8 cellular contexts compared by ENCODE assay signal in genomic region chr20:34955232-34956040, GRCh38. TPM values are rescaled to one million over a fixed set of nuclear protein-coding genes. Genes with fewer than 3 reads are reported as not detected.
A peak's percentile ranks its signal among the peaks of the same experiment; 100 is the strongest.
DNase-seq lines count a peak whose midpoint lies in the region; ATAC-seq and TF ChIP-seq lines count a peak whose summit lies in the region.

Gene GSS, minus strand, starts transcription at chr20:34955806. Its CDS starts 3,954 bp downstream, at chr20:34951852.
Gene MYH7B, plus strand, starts transcription at chr20:34955868. Its CDS starts 22,138 bp downstream, at chr20:34978006.

- DNase-seq in Caco-2 (peak; percentile 100), HT1080 (ENCODE audit: low read depth) (peak; percentile 96), memory B cell (ENCODE audit: low spot score in 2 of 2) (peak; percentile 95 to 98)
- DNase-seq in NK-92 treated with Interleukin-12 subunit alpha and Interleukin-12 subunit beta, amount 100 ng/mL, for 24 hours (lab: John Stamatoyannopoulos, UW) = peak; percentile 95
- DNase-seq in activated CD8-positive, alpha-beta memory T cell treated with anti-CD3 and anti-CD28 coated beads for 48 hours (ENCODE audit: low read depth in 2 of 3, low spot score in 2 of 3) = peak; percentile 96 to 99 (median 97)
- DNase-seq in effector memory CD8-positive, alpha-beta T cell = peak; percentile 98
- DNase-seq in stimulated activated CD8-positive, alpha-beta memory T cell treated with anti-CD3 and anti-CD28 coated beads, Interleukin-12 subunit alpha, Interleukin-12 subunit beta, amount 100 ng/mL, for 1 hour (ENCODE audit: low read depth) = peak; percentile 96

- ATAC-seq in GM21360 (IDR thresholded peaks at IDR 0.05; ENCODE audit: unreplicated experiment) (peak; percentile 84), memory B cell (ENCODE audit: low read depth) (peak; percentile 92)
- peak; percentile 91 for ATAC-seq in effector memory CD8-positive, alpha-beta T cell (replicated peaks)

- H3K36me3 Mint-ChIP-seq in Caco-2 (ENCODE audit: insufficient read depth, unreplicated experiment) (peaks cover 16% of the 10 kb centered on the region), memory B cell (no peaks in the 10 kb centered on the region)
- peaks cover 4% of the 10 kb centered on the region for H3K36me3 Mint-ChIP-seq in effector memory CD8-positive, alpha-beta T cell (ENCODE audit: insufficient read depth)

- H3K4me3 ChIP-seq in Caco-2 (ENCODE audit: low read depth, low read length) = peak within 1 kb of the TSS; percentile 57

- peak; percentile 64 to 83 for TF ChIP-seq CTCF in Caco-2 (IDR thresholded peaks at IDR 0.05; ENCODE audit: insufficient read depth in 1 of 2, low read depth in 1 of 2, low read length in 1 of 2, severe bottlenecking in 1 of 2, unreplicated experiment in 1 of 2)

- no peaks in the 10 kb centered on the region for H3K9me3 Mint-ChIP-seq in Caco-2 (ENCODE audit: unreplicated experiment)
- H3K9me3 Mint-ChIP-seq in effector memory CD8-positive, alpha-beta T cell = no peaks in the 10 kb centered on the region
- no peaks in the 10 kb centered on the region for H3K9me3 Mint-ChIP-seq in memory B cell

- POLR2A ChIA-PET in Caco-2 (lab: Charles Lee) = interaction anchor here (0.5 to 2.8 kb wide), 21 partner anchors 12 to 999 kb away, joined by 3 to 86 read pairs (median 4); partner anchors contain the start of genes ACSS2, CEP250, GGT7 and NCOA6

- CTCF ChIA-PET in Caco-2 (lab: Charles Lee) = interaction anchor here (0.6 to 4.2 kb wide), 33 partner anchors 9 to 765 kb away, joined by 3 to 331 read pairs (median 4); partner anchors contain the start of genes ACSS2, GGT7, NCOA6 and TP53INP2

- H3K27me3 Mint-ChIP-seq in Caco-2 (ENCODE audit: insufficient read depth, unreplicated experiment) (no peaks in the 10 kb centered on the region), memory B cell (no peaks in the 10 kb centered on the region)
- H3K27me3 Mint-ChIP-seq in effector memory CD8-positive, alpha-beta T cell = no peaks in the 10 kb centered on the region

- no peaks in the 10 kb centered on the region for H3K9me3 ChIP-seq in Caco-2

- H3K4me1 Mint-ChIP-seq in Caco-2 (ENCODE audit: low read depth, unreplicated experiment) = peaks cover 25% of the 10 kb centered on the region
- H3K4me1 Mint-ChIP-seq in effector memory CD8-positive, alpha-beta T cell (ENCODE audit: low read depth in 2 of 2) = peaks cover 19 to 20% of the 10 kb centered on the region in 2 donors
- peaks cover 21% of the 10 kb centered on the region for H3K4me1 Mint-ChIP-seq in memory B cell

- peak within 1 kb of the TSS; percentile 96 for H3K27ac Mint-ChIP-seq in Caco-2 (ENCODE audit: unreplicated experiment)
- peak within 1 kb of the TSS; percentile 93 to 98 for H3K27ac Mint-ChIP-seq in effector memory CD8-positive, alpha-beta T cell
- H3K27ac Mint-ChIP-seq in memory B cell = peak within 1 kb of the TSS; percentile 90

- intact Hi-C loops in Caco-2 (cut with micrococcal nuclease; ENCODE audit: unreplicated experiment) = loop anchor here (1.0 to 10.0 kb wide), 4 partner anchors 79 to 249 kb away; partner anchors contain the start of genes ACSS2 and TRPC4AP

- H3K4me3 Mint-ChIP-seq in Caco-2 (ENCODE audit: unreplicated experiment) (peak within 1 kb of the TSS; percentile 90), memory B cell (peak within 1 kb of the TSS; percentile 95)
- H3K4me3 Mint-ChIP-seq in effector memory CD8-positive, alpha-beta T cell = peak within 1 kb of the TSS; percentile 94 to 99

- BruUV-seq in Caco-2 (replicated peaks; lab: Mats Ljungman, UMichigan) = TSS peak; percentile 82

- H3K4me1 ChIP-seq in Caco-2 = peaks cover 5% of the 10 kb centered on the region

- H3K27me3 ChIP-seq in Caco-2 (replicated peaks; ENCODE audit: control insufficient read depth, insufficient read depth, low read length) = no peaks in the 10 kb centered on the region

- H3K36me3 ChIP-seq in Caco-2 (ENCODE audit: control insufficient read depth, insufficient read depth, low read length) = no peaks in the 10 kb centered on the region

RNA-seq across cellular contexts. Expression of gene GSS, which starts in this region (rescaled TPM):
- 138 TPM in 2 replicates for total RNA-seq in Caco-2 (2022)
- 91.8 and 95.1 TPM in 2 replicates for total RNA-seq in HT1080 (2014; rRNA removed; shearing (Covaris generic))
- polyA plus RNA-seq in HT1080 (2015; cell fraction: cytosol; rRNA removed) = 88.0 and 89.5 TPM in 2 replicates
- polyA plus RNA-seq in HT1080 (2015; cell fraction: nucleus; rRNA removed) = 156 and 163 TPM in 2 replicates

RNA-seq across cellular contexts. Expression of gene MYH7B, which starts in this region (rescaled TPM):
- total RNA-seq in Caco-2 (2022) = 1.9 and 2.5 TPM in 2 replicates
- total RNA-seq in HT1080 (2014; rRNA removed; shearing (Covaris generic)) = 0.33 TPM in 1 of 2 replicates, not detected in the other
- polyA plus RNA-seq in HT1080 (2015; cell fraction: cytosol; rRNA removed) = 0.03 TPM in 1 of 2 replicates, not detected in the other
- 0.06 and 0.11 TPM in 2 replicates for polyA plus RNA-seq in HT1080 (2015; cell fraction: nucleus; rRNA removed)

Comparison
In these comparisons a context has a peak if more than half of its experiments do, and no peak if none do; other contexts are left out.
1. Peak in every context shown above with its lines: DNase-seq, ATAC-seq and H3K4me3 ChIP-seq.